ENCODE assay signal across 17 cellular contexts in the genomic region with DNA sequence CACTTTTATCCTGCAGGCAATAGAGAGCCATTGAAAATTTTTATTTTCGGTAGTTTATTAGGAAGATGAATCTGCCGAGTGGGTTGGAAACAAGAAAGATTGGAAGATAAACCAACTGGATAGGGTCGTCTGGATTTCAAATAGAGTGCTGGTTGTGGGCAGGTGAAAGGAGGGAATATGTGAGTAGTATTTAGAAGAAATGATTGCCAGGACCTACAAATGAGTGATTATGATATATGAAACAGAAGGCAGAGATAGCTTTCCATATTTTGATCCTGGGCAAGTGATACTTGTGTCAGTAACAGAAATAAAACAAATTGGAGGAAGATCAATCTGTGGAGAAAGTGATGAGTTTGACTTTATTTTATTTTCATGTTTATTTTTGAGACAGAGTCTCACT. TPM values are rescaled to one million over a fixed set of nuclear protein-coding genes. Genes with fewer than 3 reads are reported as not detected.
DNase-seq lines count a peak whose midpoint lies in the region; ATAC-seq lines count a peak whose summit lies in the region.
"Had no signal": no experiment of that assay in that cellular context is flagged by ENCODE, and none has a peak within 500 bp of the region (broad histone marks: within the 10 kb centered on the region; RNA-seq: fewer than 3 reads in every experiment).

No MANE protein-coding gene starts in this region.

- peaks cover 20% of the 10 kb centered on the region for H3K4me1 ChIP-seq in BLaER1
- H3K4me1 ChIP-seq in CD8-positive, alpha-beta memory T cell (ENCODE audit: insufficient read depth, low read length): peaks cover 25% of the 10 kb centered on the region
- peaks cover 9 to 19% of the 10 kb centered on the region in 2 donors for H3K4me1 ChIP-seq in muscle layer of duodenum (ENCODE audit: control insufficient read depth in 1 of 2, insufficient read depth in 2 of 2, low read length in 2 of 2)

- peaks cover 4 to 32% (median 14%) of the 10 kb centered on the region in 3 donors for H3K36me3 Mint-ChIP-seq in CD8-positive, alpha-beta memory T cell
- peaks cover 43% of the 10 kb centered on the region for H3K36me3 Mint-ChIP-seq in activated CD4-positive, alpha-beta memory T cell treated with anti-CD3 and anti-CD28 coated beads, Interleukin-2, amount 10 ng/mL, durations not matched to agents 7 days and 5 days (ENCODE audit: low read depth)

- CTCF ChIA-PET in CD8-positive, alpha-beta memory T cell (lab: Charles Lee): no interaction called here
- CTCF ChIA-PET in activated CD4-positive, alpha-beta memory T cell treated with anti-CD3 and anti-CD28 coated beads, Interleukin-2, amount 10 ng/mL, durations not matched to agents 7 days and 5 days (lab: Charles Lee): interaction anchor here (2.3 kb wide), 1 partner anchor 16 kb away, joined by 8 read pairs; no protein-coding TSS in a partner anchor

- H3K9ac ChIP-seq in BLaER1: no peak overlapping the region

- H3K27me3 ChIP-seq in BLaER1 (no peaks in the 10 kb centered on the region), muscle layer of duodenum (ENCODE audit: low read depth, low read length) (no peaks in the 10 kb centered on the region)
- H3K27me3 ChIP-seq in CD8-positive, alpha-beta memory T cell (ENCODE audit: insufficient read depth, low read length, poor library complexity, severe bottlenecking): no peaks in the 10 kb centered on the region

- peak overlapping the region; percentile 86; the same call in 1 of the 2 replicates for H3K4me2 ChIP-seq in BLaER1

- H3K27ac ChIP-seq in BLaER1 (no peak overlapping the region), muscle layer of duodenum (ENCODE audit: low read length) (peak overlapping the region; percentile 17)
- H3K27ac ChIP-seq in CD8-positive, alpha-beta memory T cell (ENCODE audit: low read depth, low read length): no peak overlapping the region
- H3K27ac ChIP-seq: RWPE1 had no signal

- H3K9me3 ChIP-seq in BLaER1: no peaks in the 10 kb centered on the region
- H3K9me3 ChIP-seq in CD8-positive, alpha-beta memory T cell (ENCODE audit: low read length): no peaks in the 10 kb centered on the region
- no peaks in the 10 kb centered on the region for H3K9me3 ChIP-seq in muscle layer of duodenum (ENCODE audit: control insufficient read depth in 1 of 2, low read length in 2 of 2)
- H3K9me3 ChIP-seq: thoracic aorta had no signal

- ATAC-seq in GM21717 (IDR thresholded peaks at IDR 0.05; ENCODE audit: unreplicated experiment): no peak

- no peaks in the 10 kb centered on the region for H3K27me3 Mint-ChIP-seq in CD8-positive, alpha-beta memory T cell
- no peaks in the 10 kb centered on the region for H3K27me3 Mint-ChIP-seq in activated CD4-positive, alpha-beta memory T cell treated with anti-CD3 and anti-CD28 coated beads, Interleukin-2, amount 10 ng/mL, durations not matched to agents 7 days and 5 days

- H4K20me1 ChIP-seq in BLaER1: peaks cover 67% of the 10 kb centered on the region

- peak overlapping the region in 6 of 7 donors; percentile 87 to 98 (median 92) for H3K4me3 Mint-ChIP-seq in CD8-positive, alpha-beta memory T cell
- H3K4me3 Mint-ChIP-seq in activated CD4-positive, alpha-beta memory T cell treated with anti-CD3 and anti-CD28 coated beads, Interleukin-2, amount 10 ng/mL, durations not matched to agents 7 days and 5 days: peak overlapping the region; percentile 0

- H3K9me3 Mint-ChIP-seq in CD8-positive, alpha-beta memory T cell: no peaks in the 10 kb centered on the region
- H3K9me3 Mint-ChIP-seq in activated CD4-positive, alpha-beta memory T cell treated with anti-CD3 and anti-CD28 coated beads, Interleukin-2, amount 10 ng/mL, durations not matched to agents 7 days and 5 days: no peaks in the 10 kb centered on the region
- H3K9me3 Mint-ChIP-seq: activated naive CD4-positive, alpha-beta T cell treated with anti-CD3 and anti-CD28 coated beads for 36 hours; immature natural killer cell had no signal

- DNase-seq in CD8-positive, alpha-beta memory T cell: no peak
- no peak for DNase-seq in activated CD4-positive, alpha-beta memory T cell treated with anti-CD3 and anti-CD28 coated beads, Interleukin-2, amount 10 ng/mL, durations not matched to agents 7 days and 5 days
- DNase-seq in dedifferentiated amniotic fluid mesenchymal stem cell (ENCODE audit: extremely low spot score) (no peak), NCI-H82 (lab: John Stamatoyannopoulos, UW) (no peak), AG08396 (ENCODE audit: low spot score) (no peak)
- DNase-seq: activated CD4-positive, alpha-beta T cell treated with anti-CD3 and anti-CD28 coated beads, Interleukin-2, amount 50 U/mL, for 4 hours; activated naive CD4-positive, alpha-beta T cell treated with anti-CD3 and anti-CD28 coated beads for 36 hours; caudate nucleus; foreskin melanocyte; immature natural killer cell; NCI-H187 treated with DMSO at 0.1 percent for 48 hours; NCI-H524 treated with DMSO at 0.1 percent for 48 hours had no signal

- no peak overlapping the region for H3K4me3 ChIP-seq in BLaER1
- H3K4me3 ChIP-seq in CD8-positive, alpha-beta memory T cell (ENCODE audit: low read length): no peak overlapping the region
- no peak overlapping the region for H3K4me3 ChIP-seq in muscle layer of duodenum (ENCODE audit: low read depth in 1 of 2, low read length in 2 of 2)
- H3K4me3 ChIP-seq: thoracic aorta had no signal

- peak overlapping the region in 7 of 8 donors; percentile 4 to 78 (median 35) for H3K27ac Mint-ChIP-seq in CD8-positive, alpha-beta memory T cell
- no peak overlapping the region for H3K27ac Mint-ChIP-seq in activated CD4-positive, alpha-beta memory T cell treated with anti-CD3 and anti-CD28 coated beads, Interleukin-2, amount 10 ng/mL, durations not matched to agents 7 days and 5 days
- H3K27ac Mint-ChIP-seq: activated naive CD4-positive, alpha-beta T cell treated with anti-CD3 and anti-CD28 coated beads for 36 hours had no signal

- peaks cover 42 to 77% (median 75%) of the 10 kb centered on the region in 3 donors for H3K4me1 Mint-ChIP-seq in CD8-positive, alpha-beta memory T cell
- peaks cover 51% of the 10 kb centered on the region for H3K4me1 Mint-ChIP-seq in activated CD4-positive, alpha-beta memory T cell treated with anti-CD3 and anti-CD28 coated beads, Interleukin-2, amount 10 ng/mL, durations not matched to agents 7 days and 5 days

- POLR2A ChIA-PET in CD8-positive, alpha-beta memory T cell (lab: Charles Lee): no interaction called here
- POLR2A ChIA-PET in activated CD4-positive, alpha-beta memory T cell treated with anti-CD3 and anti-CD28 coated beads, Interleukin-2, amount 10 ng/mL, durations not matched to agents 7 days and 5 days (lab: Charles Lee): no interaction called here

- H3K36me3 ChIP-seq in BLaER1: peaks cover 41% of the 10 kb centered on the region
- H3K36me3 ChIP-seq in CD8-positive, alpha-beta memory T cell (ENCODE audit: insufficient read depth, low read length): peaks cover 4% of the 10 kb centered on the region
- H3K36me3 ChIP-seq in muscle layer of duodenum (ENCODE audit: control insufficient read depth in 1 of 2, insufficient read depth in 2 of 2, low read length in 2 of 2): no peaks in the 10 kb centered on the region
- H3K36me3 ChIP-seq: thoracic aorta had no signal

RNA-seq across cellular contexts. Expression of a gene that starts 2.5 kb away (rescaled TPM):
- total RNA-seq in CD8-positive, alpha-beta memory T cell: 10 to 100 TPM; 45.7 to 53.9 TPM
- polyA plus RNA-seq in CD8-positive, alpha-beta memory T cell: 49.3 TPM
- total RNA-seq in activated CD4-positive, alpha-beta memory T cell treated with anti-CD3 and anti-CD28 coated beads, Interleukin-2, amount 10 ng/mL, durations not matched to agents 7 days and 5 days: 10 to 100 TPM; 48.6 to 52.1 TPM

RNA-seq across cellular contexts. Expression of a gene that starts 29.2 kb away (rescaled TPM):
- 10 to 100 TPM; 41.6 to 46.5 TPM for total RNA-seq in CD8-positive, alpha-beta memory T cell
- polyA plus RNA-seq in CD8-positive, alpha-beta memory T cell: 23.0 TPM
- total RNA-seq in activated CD4-positive, alpha-beta memory T cell treated with anti-CD3 and anti-CD28 coated beads, Interleukin-2, amount 10 ng/mL, durations not matched to agents 7 days and 5 days: 10 to 100 TPM; 38.8 to 45.6 TPM
